Comparison of ENCODE assay signal across 8 cellular contexts in the genomic region with DNA sequence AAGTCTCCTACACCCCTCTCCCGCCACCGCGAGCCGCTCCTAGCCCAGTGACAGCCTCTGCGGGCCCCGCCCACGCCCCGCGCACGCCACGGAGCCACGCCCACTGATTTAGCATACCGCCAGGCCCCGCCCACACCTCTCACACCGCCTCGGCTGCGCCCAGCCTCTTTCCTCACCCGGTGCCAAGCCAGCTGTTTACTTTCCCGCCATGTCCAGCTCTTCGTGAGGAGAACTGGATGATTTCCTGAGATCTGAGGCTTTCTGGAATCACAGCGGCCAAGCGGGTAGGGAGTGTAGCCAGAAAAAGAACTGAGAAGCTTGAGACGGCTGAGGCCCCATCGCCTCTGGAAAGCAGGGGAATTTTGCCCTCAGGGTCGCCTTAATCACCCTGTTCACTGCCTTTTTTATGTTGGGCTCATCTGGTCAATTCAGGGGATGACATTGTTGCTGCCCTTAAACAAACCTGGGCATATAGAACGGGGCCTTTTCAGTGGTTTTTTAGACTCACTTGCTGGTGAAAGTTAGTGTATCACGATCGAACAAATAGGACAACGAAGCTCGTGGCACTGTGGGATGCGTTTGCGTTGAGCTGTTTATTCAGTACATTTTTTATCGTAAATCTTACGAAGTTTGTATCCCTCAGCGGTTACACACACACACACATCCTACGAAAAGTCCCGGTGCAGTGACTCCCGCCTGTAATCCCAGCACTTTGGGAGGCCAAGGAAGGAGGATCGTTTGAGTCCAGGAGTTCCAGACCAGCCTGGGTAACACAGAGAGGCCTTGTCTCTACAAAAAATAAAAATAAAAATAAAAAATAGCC. TPM values are rescaled to one million over a fixed set of nuclear protein-coding genes. Genes with fewer than 3 reads are reported as not detected.
DNase-seq lines count a peak whose midpoint lies in the region; ATAC-seq, FAIRE-seq and TF ChIP-seq lines count a peak whose summit lies in the region.

A gene with protein sequence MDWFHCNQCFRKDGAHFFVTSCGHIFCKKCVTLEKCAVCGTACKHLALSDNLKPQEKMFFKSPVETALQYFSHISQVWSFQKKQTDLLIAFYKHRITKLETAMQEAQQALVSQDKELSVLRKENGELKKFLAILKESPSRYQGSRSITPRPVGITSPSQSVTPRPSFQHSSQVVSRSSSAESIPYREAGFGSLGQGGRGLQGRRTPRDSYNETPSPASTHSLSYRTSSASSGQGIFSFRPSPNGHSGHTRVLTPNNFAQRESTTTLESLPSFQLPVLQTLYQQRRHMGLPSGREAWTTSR (plus strand): TSS at position 165 of the 823 bp plus-strand sequence. CDS start 2,410 bp downstream, outside the sequence.

- CTCF ChIA-PET in Calu3 (lab: Charles Lee) = interaction anchor here (0.5 to 0.6 kb wide), 2 partner anchors 20 to 791 kb away, joined by 3 read pairs; no protein-coding TSS in a partner anchor
- CTCF ChIA-PET in activated CD4-positive, alpha-beta T cell treated with anti-CD3 and anti-CD28 coated beads for 36 hours (lab: Charles Lee) = interaction anchor here (0.8 to 1.8 kb wide), 6 partner anchors 25 to 394 kb away, joined by 3 to 6 read pairs (median 4); a partner anchor contains a TSS

- POLR2A ChIA-PET in activated CD4-positive, alpha-beta T cell treated with anti-CD3 and anti-CD28 coated beads for 36 hours (lab: Charles Lee) = interaction anchor here (1.1 kb wide), 1 partner anchor 48 kb away, joined by 3 read pairs; a partner anchor contains a TSS

- H3K36me3 ChIP-seq in kidney (ENCODE audit: control insufficient read depth in 1 of 2, insufficient read depth in 2 of 2, low read length in 2 of 2) = no peaks in the 10 kb centered on the region

- no TSS peak for BruUV-seq in Calu3 (replicated peaks; lab: Mats Ljungman, UMichigan)

- H3K4me1 Mint-ChIP-seq in Calu3 (ENCODE audit: low read depth, unreplicated experiment) = peaks cover 10% of the 10 kb centered on the region
- peaks cover 3% of the 10 kb centered on the region for H3K4me1 Mint-ChIP-seq in activated CD4-positive, alpha-beta T cell treated with anti-CD3 and anti-CD28 coated beads for 36 hours
- peaks cover 8% of the 10 kb centered on the region for H3K4me1 Mint-ChIP-seq in chondrocyte (ENCODE audit: low read depth)

- no peaks in the 10 kb centered on the region for H3K9me3 ChIP-seq in kidney (ENCODE audit: control insufficient read depth in 1 of 2, low read length in 2 of 2)

- H3K4me3 ChIP-seq in kidney (ENCODE audit: low read length in 2 of 2) = peak within 1 kb of the TSS; percentile 56 to 57

- no peak for TF ChIP-seq CTCF in Calu3 (IDR thresholded peaks at IDR 0.05; ENCODE audit: unreplicated experiment)
- TF ChIP-seq CTCF in chondrocyte (IDR thresholded peaks at IDR 0.05) = no peak
- no peak for TF ChIP-seq CTCF in kidney (IDR thresholded peaks at IDR 0.05; ENCODE audit: borderline replicate concordance, extremely low read depth, insufficient read depth)

- H3K4me3 Mint-ChIP-seq in Calu3 (ENCODE audit: low read depth, unreplicated experiment) = peak within 1 kb of the TSS; percentile 64
- peak within 1 kb of the TSS; percentile 29 for H3K4me3 Mint-ChIP-seq in activated CD4-positive, alpha-beta T cell treated with anti-CD3 and anti-CD28 coated beads for 36 hours
- peak within 1 kb of the TSS; percentile 72 for H3K4me3 Mint-ChIP-seq in chondrocyte (ENCODE audit: unreplicated experiment)

- H3K27ac ChIP-seq in kidney (ENCODE audit: low read depth in 2 of 2, low read length in 2 of 2) = peak within 1 kb of the TSS; percentile 18 to 28

- H3K27me3 Mint-ChIP-seq in Calu3 (ENCODE audit: unreplicated experiment) (no peaks in the 10 kb centered on the region), chondrocyte (ENCODE audit: low read depth) (peaks cover 19% of the 10 kb centered on the region)
- peaks cover 20% of the 10 kb centered on the region for H3K27me3 Mint-ChIP-seq in activated CD4-positive, alpha-beta T cell treated with anti-CD3 and anti-CD28 coated beads for 36 hours

- no peaks in the 10 kb centered on the region for H3K9me3 Mint-ChIP-seq in Calu3 (ENCODE audit: low read depth, unreplicated experiment)
- H3K9me3 Mint-ChIP-seq in activated CD4-positive, alpha-beta T cell treated with anti-CD3 and anti-CD28 coated beads for 36 hours (ENCODE audit: low read depth) = no peaks in the 10 kb centered on the region
- no peaks in the 10 kb centered on the region for H3K9me3 Mint-ChIP-seq in chondrocyte (ENCODE audit: low read depth)

- peaks cover 2 to 4% of the 10 kb centered on the region in 2 donors for H3K4me1 ChIP-seq in kidney (ENCODE audit: control insufficient read depth in 1 of 2, insufficient read depth in 1 of 2, low read depth in 1 of 2, low read length in 2 of 2)

- FAIRE-seq in kidney (lab: Jason Lieb, UNC) = no peak

- H3K27ac Mint-ChIP-seq in Calu3 (ENCODE audit: unreplicated experiment) = no peak within 1 kb of the TSS
- H3K27ac Mint-ChIP-seq in activated CD4-positive, alpha-beta T cell treated with anti-CD3 and anti-CD28 coated beads for 36 hours = no peak within 1 kb of the TSS
- peak within 1 kb of the TSS; percentile 28 for H3K27ac Mint-ChIP-seq in chondrocyte (ENCODE audit: unreplicated experiment)

- intact Hi-C loops in Calu3 (cut with micrococcal nuclease; ENCODE audit: unreplicated experiment) (no loop called here), kidney (cut with DNase I) (no loop called here)
- intact Hi-C loops in activated CD4-positive, alpha-beta T cell treated with anti-CD3 and anti-CD28 coated beads for 36 hours (cut with DNase I, micrococcal nuclease) = loop anchor here in 1 of 2 experiments (1.0 to 2.0 kb wide), 3 partner anchors 48 to 117 kb away; a partner anchor contains a TSS

- ATAC-seq in HG02588 (IDR thresholded peaks at IDR 0.05; ENCODE audit: unreplicated experiment) (peak; percentile 57), HG03342 (IDR thresholded peaks at IDR 0.05; ENCODE audit: unreplicated experiment) (no peak)
- ATAC-seq in activated CD4-positive, alpha-beta T cell treated with anti-CD3 and anti-CD28 coated beads for 36 hours = peak; percentile 99

- no peaks in the 10 kb centered on the region for H3K36me3 Mint-ChIP-seq in Calu3 (ENCODE audit: insufficient read depth, unreplicated experiment)
- H3K36me3 Mint-ChIP-seq in activated CD4-positive, alpha-beta T cell treated with anti-CD3 and anti-CD28 coated beads for 36 hours (ENCODE audit: low read depth) = no peaks in the 10 kb centered on the region
- no peaks in the 10 kb centered on the region for H3K36me3 Mint-ChIP-seq in chondrocyte (ENCODE audit: low read depth)

- DNase-seq in Calu3 = peak; percentile 96
- DNase-seq in NCI-H446 (lab: John Stamatoyannopoulos, UW) = peak; percentile 57 to 94
- DNase-seq in activated CD4-positive, alpha-beta T cell treated with anti-CD3 and anti-CD28 coated beads for 36 hours = peak; percentile 95
- peak; percentile 95 for DNase-seq in chondrocyte (ENCODE audit: low spot score)
- peak; percentile 96 for DNase-seq in kidney
- peak; percentile 84 for DNase-seq in stimulated activated CD4-positive, alpha-beta T cell treated with anti-CD3 and anti-CD28 coated beads, Interleukin-12 subunit alpha, Interleukin-12 subunit beta, amount 100 ng/mL, for 4 hours

- peak within 1 kb of the TSS; percentile 59 to 67 for H3K9ac ChIP-seq in kidney (ENCODE audit: low read length in 2 of 2)

RNA-seq across cellular contexts. Expression of the gene that starts here (rescaled TPM):
- total RNA-seq in Calu3 (2022) = not detected in 2 replicates
- not detected for total RNA-seq in activated CD4-positive, alpha-beta T cell treated with anti-CD3 and anti-CD28 coated beads for 36 hours
- not detected in 3 replicates for total RNA-seq in chondrocyte
- not detected for total RNA-seq in kidney
- polyA plus RNA-seq in kidney (ENCODE audit: insufficient read depth, low read depth, low replicate concordance) = 2.8 TPM

Comparison
In these comparisons a context has a peak if more than half of its experiments do, and no peak if none do; other contexts are left out.
1. Peak in DNase-seq in Calu3; RNA of the gene not detected or under 1 TPM.
2. Peak in DNase-seq and ATAC-seq in activated CD4-positive, alpha-beta T cell treated with anti-CD3 and anti-CD28 coated beads for 36 hours; RNA of the gene not detected or under 1 TPM.
3. Peak in DNase-seq in chondrocyte; RNA of the gene not detected or under 1 TPM.